In the genomic region with DNA sequence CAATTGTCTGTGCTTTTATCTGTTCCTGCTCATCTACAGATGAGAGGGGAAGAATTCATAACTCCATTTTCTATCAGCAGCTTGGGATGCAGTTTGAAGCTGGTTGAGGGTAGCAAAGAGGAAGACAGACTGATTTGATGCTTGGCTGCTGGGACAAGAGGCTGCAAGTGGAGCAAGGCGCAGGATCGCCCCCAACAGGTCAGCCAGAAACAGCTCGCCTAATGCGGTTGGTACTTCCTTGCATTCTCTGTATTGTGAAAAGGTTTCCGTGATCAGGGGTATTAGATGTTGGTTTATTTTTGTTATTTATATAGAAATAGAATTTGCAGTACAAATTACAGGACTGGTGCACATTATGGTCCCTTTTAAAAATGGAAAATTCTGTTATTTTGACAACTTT, we compare ENCODE assay signal across 9 cellular contexts. TPM values are rescaled to one million over a fixed set of nuclear protein-coding genes. Genes with fewer than 3 reads are reported as not detected.
A peak's percentile ranks its signal among the peaks of the same experiment; 100 is the strongest.
DNase-seq lines count a peak whose midpoint lies in the region; ATAC-seq and TF ChIP-seq lines count a peak whose summit lies in the region.
"Had no signal": no experiment of that assay in that cellular context is flagged by ENCODE, and none has a peak within 500 bp of the region (broad histone marks: within the 10 kb centered on the region; RNA-seq: fewer than 3 reads in every experiment).

No MANE protein-coding gene starts in this region.

- no peak for ATAC-seq in sciatic nerve

- no peaks in the 10 kb centered on the region for H3K27me3 ChIP-seq in GM06990 (replicated peaks; ENCODE audit: control insufficient read depth, insufficient read depth, low read length)
- H3K27me3 ChIP-seq in NT2/D1 (ENCODE audit: insufficient read depth, insufficient read length): no peaks in the 10 kb centered on the region

- TF ChIP-seq CTCF in AG09309 (IDR thresholded peaks at IDR 0.05; ENCODE audit: control insufficient read depth, insufficient read depth, low read depth, low read length, missing control alignments) (peak; percentile 47), GM06990 (IDR thresholded peaks at IDR 0.05; ENCODE audit: insufficient read depth, low read length, poor library complexity, severe bottlenecking) (peak; percentile 44)

- no peaks in the 10 kb centered on the region for H3K4me1 ChIP-seq in NT2/D1 (ENCODE audit: insufficient read depth, insufficient read length)

- intact Hi-C loops in sciatic nerve (cut with DNase I): no loop called here

- no peaks in the 10 kb centered on the region for H3K9me3 ChIP-seq in NT2/D1 (ENCODE audit: insufficient read depth, low read length)

- no peak for DNase-seq in AG09309 (ENCODE audit: low read depth)
- peak; percentile 2 for DNase-seq in GM06990 (ENCODE audit: extremely low read depth, insufficient read length)
- peak; percentile 5 for DNase-seq in NT2/D1 (ENCODE audit: low read depth, low spot score)
- DNase-seq in fibroblast of peridontal ligament (ENCODE audit: extremely low read depth): peak; percentile 1
- DNase-seq in sciatic nerve (ENCODE audit: low spot score): no peak
- DNase-seq in cortex of kidney (lab: John Stamatoyannopoulos, UW): no peak
- no peak for DNase-seq in T-helper 9 cell
- DNase-seq in hepatic stellate cell (ENCODE audit: low spot score): no peak
- DNase-seq: NCI-H187 had no signal

- H3K9ac ChIP-seq in NT2/D1 (ENCODE audit: insufficient read length, low read depth): no peak overlapping the region

- H3K4me3 ChIP-seq in AG09309 (ENCODE audit: control insufficient read depth, low read depth, low read length): no peak overlapping the region
- H3K4me3 ChIP-seq in GM06990 (replicated peaks; ENCODE audit: low read depth, low read length): no peak overlapping the region
- H3K4me3 ChIP-seq in NT2/D1 (ENCODE audit: insufficient read length, low read depth): no peak overlapping the region

- H3K36me3 ChIP-seq in GM06990 (ENCODE audit: control insufficient read depth, insufficient read depth, low read length): no peaks in the 10 kb centered on the region
- no peaks in the 10 kb centered on the region for H3K36me3 ChIP-seq in NT2/D1 (ENCODE audit: insufficient read depth, insufficient read length, low read length)

RNA-seq across cellular contexts. Expression of a gene that starts 40.6 kb away (rescaled TPM):
- 3.6 TPM for total RNA-seq in sciatic nerve

Comparison
In these comparisons a context has a peak if more than half of its experiments do, and no peak if none do; other contexts are left out.
1. DNase-seq: peak in GM06990 (single experiment), NT2/D1 (single experiment) and fibroblast of peridontal ligament (single experiment); none in AG09309 (single experiment), sciatic nerve (single experiment), cortex of kidney (single experiment), T-helper 9 cell (single experiment) and hepatic stellate cell (single experiment).